Comparison of ENCODE assay signal across 29 cellular contexts in the genomic region with DNA sequence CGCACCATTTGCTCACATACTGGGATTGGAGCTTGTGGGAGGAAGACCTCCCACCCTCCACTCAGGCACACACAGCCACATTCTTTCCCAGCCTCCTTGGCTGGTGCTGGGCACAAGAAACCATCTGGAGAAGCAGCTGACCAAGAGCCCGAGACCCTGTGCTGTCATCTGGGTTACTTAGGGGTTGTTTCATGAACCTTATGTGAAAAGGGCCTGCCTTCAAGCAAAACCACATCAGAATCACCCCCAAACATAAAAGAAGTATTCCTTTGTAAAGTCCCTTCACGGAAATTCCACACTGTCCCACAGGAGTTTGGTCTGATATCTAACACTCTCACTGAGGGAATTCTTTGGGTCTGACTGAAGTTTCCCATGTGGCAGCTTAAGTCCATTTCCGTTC.
A peak's percentile ranks its signal among the peaks of the same experiment; 100 is the strongest.
DNase-seq lines count a peak whose midpoint lies in the region; ATAC-seq and TF ChIP-seq lines count a peak whose summit lies in the region.
"Had no signal": no experiment of that assay in that cellular context is flagged by ENCODE, and none has a peak within 500 bp of the region (broad histone marks: within the 10 kb centered on the region; RNA-seq: fewer than 3 reads in every experiment).

No MANE protein-coding gene starts in this region.

- ATAC-seq in activated CD8-positive, alpha-beta T cell treated with anti-CD3 and anti-CD28 coated beads, Interleukin-2, amount 10 ng/mL, durations not matched to agents 7 days and 5 days = no peak
- no peak for ATAC-seq in activated CD8-positive, alpha-beta T cell treated with anti-CD3 and anti-CD28 coated beads for 36 hours
- ATAC-seq: activated T-cell treated with anti-CD3 and anti-CD28 coated beads, Interleukin-2, amount 50 U/mL, for 72 hours; effector memory CD8-positive, alpha-beta T cell; gastrocnemius medialis; PC-3; psoas muscle had no signal

- WGBS in smooth muscle cell (ENCODE audit: low lambda C conversion rate) = 55% methylated on average over 4 of the region's 4 CpGs

- CTCF ChIA-PET in activated CD8-positive, alpha-beta T cell treated with anti-CD3 and anti-CD28 coated beads, Interleukin-2, amount 10 ng/mL, durations not matched to agents 7 days and 5 days (lab: Charles Lee) = interaction anchor here (1.1 kb wide), 1 partner anchor 22 kb away, joined by 3 read pairs; no protein-coding TSS in a partner anchor
- CTCF ChIA-PET in activated CD8-positive, alpha-beta T cell treated with anti-CD3 and anti-CD28 coated beads for 36 hours (lab: Charles Lee) = no interaction called here
- CTCF ChIA-PET in activated naive CD4-positive, alpha-beta T cell treated with anti-CD3 and anti-CD28 coated beads, Interleukin-2, amount 10 ng/mL, durations not matched to agents 7 days and 5 days (lab: Charles Lee) = no interaction called here

- H3F3A ChIP-seq in smooth muscle cell (ENCODE audit: low read depth) = no peaks in the 10 kb centered on the region

- no peak for TF ChIP-seq POLR2A in vagina (IDR thresholded peaks at IDR 0.05)

- H3K4me1 ChIP-seq in OCI-LY3 (ENCODE audit: low read length) = peaks cover 46% of the 10 kb centered on the region
- peaks cover 10% of the 10 kb centered on the region for H3K4me1 ChIP-seq in fibroblast of lung (ENCODE audit: control insufficient read depth, extremely low read depth, insufficient read depth, low read length)
- peaks cover 3% of the 10 kb centered on the region for H3K4me1 ChIP-seq in smooth muscle cell (ENCODE audit: low read depth)
- H3K4me1 ChIP-seq in vagina = peaks cover 20% of the 10 kb centered on the region
- H3K4me1 ChIP-seq: breast epithelium, colonic mucosa, testis had no signal

- H3K9me3 Mint-ChIP-seq in activated CD8-positive, alpha-beta T cell treated with anti-CD3 and anti-CD28 coated beads, Interleukin-2, amount 10 ng/mL, durations not matched to agents 7 days and 5 days (ENCODE audit: insufficient read depth) = no peaks in the 10 kb centered on the region
- no peaks in the 10 kb centered on the region for H3K9me3 Mint-ChIP-seq in activated CD8-positive, alpha-beta T cell treated with anti-CD3 and anti-CD28 coated beads for 36 hours
- no peaks in the 10 kb centered on the region for H3K9me3 Mint-ChIP-seq in activated naive CD4-positive, alpha-beta T cell treated with anti-CD3 and anti-CD28 coated beads, Interleukin-2, amount 10 ng/mL, durations not matched to agents 7 days and 5 days
- H3K9me3 Mint-ChIP-seq: activated T-cell treated with anti-CD3 and anti-CD28 coated beads, Interleukin-2, amount 50 U/mL, for 72 hours; effector memory CD8-positive, alpha-beta T cell; T-helper 2 cell treated with Interferon-gamma antibody and Interleukin-4, amounts not matched to agents 5 μg/mL and 100 μg/mL, for 36 hours had no signal

- POLR2A ChIA-PET in activated CD8-positive, alpha-beta T cell treated with anti-CD3 and anti-CD28 coated beads, Interleukin-2, amount 10 ng/mL, durations not matched to agents 7 days and 5 days (lab: Charles Lee) = interaction anchor here (1.8 kb wide), 1 partner anchor 10 kb away, joined by 5 read pairs; no protein-coding TSS in a partner anchor
- POLR2A ChIA-PET in activated CD8-positive, alpha-beta T cell treated with anti-CD3 and anti-CD28 coated beads for 36 hours (lab: Charles Lee) = no interaction called here

- 0 out of 2 replicates have a peak overlapping the region, but pooled peaks have one; percentile 43 for H2AFZ ChIP-seq in OCI-LY3 (ENCODE audit: low read depth, low read length)
- H2AFZ ChIP-seq in fibroblast of lung (ENCODE audit: low read length) = no peak overlapping the region
- no peak overlapping the region for H2AFZ ChIP-seq in smooth muscle cell (ENCODE audit: low read depth)

- H3K9ac ChIP-seq in OCI-LY3 (ENCODE audit: low read length) (no peak overlapping the region), fibroblast of lung (ENCODE audit: insufficient read depth, low read length) (no peak overlapping the region), smooth muscle cell (ENCODE audit: low read depth) (no peak overlapping the region)

- no peak for TF ChIP-seq CTCF in activated CD8-positive, alpha-beta T cell treated with anti-CD3 and anti-CD28 coated beads for 36 hours (IDR thresholded peaks at IDR 0.05)
- no peak for TF ChIP-seq CTCF in OCI-LY3 (IDR thresholded peaks at IDR 0.05; ENCODE audit: low read depth, low read length)
- no peak for TF ChIP-seq CTCF in fibroblast of lung (conservative IDR thresholded peaks at IDR 0.05 in 1 of 2, IDR thresholded peaks at IDR 0.05 in 1 of 2; ENCODE audit: low read depth in 1 of 2, low read length in 2 of 2)
- no peak for TF ChIP-seq CTCF in smooth muscle cell (IDR thresholded peaks at IDR 0.05; ENCODE audit: borderline replicate concordance, insufficient read depth, poor library complexity, severe bottlenecking)
- TF ChIP-seq CTCF in vagina (IDR thresholded peaks at IDR 0.05) = no peak

- H3K4me3 Mint-ChIP-seq in activated CD8-positive, alpha-beta T cell treated with anti-CD3 and anti-CD28 coated beads, Interleukin-2, amount 10 ng/mL, durations not matched to agents 7 days and 5 days = no peak overlapping the region
- H3K4me3 Mint-ChIP-seq in activated CD8-positive, alpha-beta T cell treated with anti-CD3 and anti-CD28 coated beads for 36 hours = no peak overlapping the region
- H3K4me3 Mint-ChIP-seq in activated naive CD4-positive, alpha-beta T cell treated with anti-CD3 and anti-CD28 coated beads, Interleukin-2, amount 10 ng/mL, durations not matched to agents 7 days and 5 days = no peak overlapping the region

- H3K27ac ChIP-seq in OCI-LY3 (ENCODE audit: low read length) (peak overlapping the region; percentile 80; the same call in 1 of the 2 replicates), fibroblast of lung (ENCODE audit: insufficient read depth, low read length) (peak overlapping the region; percentile 19), smooth muscle cell (ENCODE audit: low read depth) (peak overlapping the region; percentile 2), vagina (no peak overlapping the region)
- H3K27ac ChIP-seq: 22Rv1, breast epithelium, colonic mucosa, gastrocnemius medialis, psoas muscle, testis had no signal

- H3K4me2 ChIP-seq in OCI-LY3 (ENCODE audit: low read length) (peak overlapping the region; percentile 89), fibroblast of lung (ENCODE audit: extremely low read depth, insufficient read depth, low read length) (no peak overlapping the region), smooth muscle cell (no peak overlapping the region)

- H4K20me1 ChIP-seq in OCI-LY3 (ENCODE audit: insufficient read depth, low read length) = no peaks in the 10 kb centered on the region
- no peaks in the 10 kb centered on the region for H4K20me1 ChIP-seq in fibroblast of lung (ENCODE audit: control insufficient read depth, extremely low read depth, insufficient read depth, low read length)
- H4K20me1 ChIP-seq in smooth muscle cell (ENCODE audit: low read depth) = no peaks in the 10 kb centered on the region

- H3K36me3 Mint-ChIP-seq in activated CD8-positive, alpha-beta T cell treated with anti-CD3 and anti-CD28 coated beads, Interleukin-2, amount 10 ng/mL, durations not matched to agents 7 days and 5 days (ENCODE audit: low read depth) = no peaks in the 10 kb centered on the region
- H3K36me3 Mint-ChIP-seq in activated CD8-positive, alpha-beta T cell treated with anti-CD3 and anti-CD28 coated beads for 36 hours (ENCODE audit: low read depth) = no peaks in the 10 kb centered on the region
- no peaks in the 10 kb centered on the region for H3K36me3 Mint-ChIP-seq in activated naive CD4-positive, alpha-beta T cell treated with anti-CD3 and anti-CD28 coated beads, Interleukin-2, amount 10 ng/mL, durations not matched to agents 7 days and 5 days

- H3K36me3 ChIP-seq in OCI-LY3 (replicated peaks; ENCODE audit: low read depth, low read length) (no peaks in the 10 kb centered on the region), fibroblast of lung (ENCODE audit: control insufficient read depth, insufficient read depth, low read length) (no peaks in the 10 kb centered on the region), smooth muscle cell (ENCODE audit: low read depth) (no peaks in the 10 kb centered on the region), vagina (no peaks in the 10 kb centered on the region)
- H3K36me3 ChIP-seq: breast epithelium, colonic mucosa, gastrocnemius medialis had no signal

- H3K4me1 Mint-ChIP-seq in activated CD8-positive, alpha-beta T cell treated with anti-CD3 and anti-CD28 coated beads, Interleukin-2, amount 10 ng/mL, durations not matched to agents 7 days and 5 days (ENCODE audit: low read depth) = peaks cover 27% of the 10 kb centered on the region
- peaks cover 28% of the 10 kb centered on the region for H3K4me1 Mint-ChIP-seq in activated CD8-positive, alpha-beta T cell treated with anti-CD3 and anti-CD28 coated beads for 36 hours (ENCODE audit: low read depth)
- H3K4me1 Mint-ChIP-seq in activated naive CD4-positive, alpha-beta T cell treated with anti-CD3 and anti-CD28 coated beads, Interleukin-2, amount 10 ng/mL, durations not matched to agents 7 days and 5 days = peaks cover 28% of the 10 kb centered on the region

- H3K27ac Mint-ChIP-seq in activated CD8-positive, alpha-beta T cell treated with anti-CD3 and anti-CD28 coated beads, Interleukin-2, amount 10 ng/mL, durations not matched to agents 7 days and 5 days = peak overlapping the region; percentile 93
- H3K27ac Mint-ChIP-seq in activated CD8-positive, alpha-beta T cell treated with anti-CD3 and anti-CD28 coated beads for 36 hours = no peak overlapping the region
- no peak overlapping the region for H3K27ac Mint-ChIP-seq in activated naive CD4-positive, alpha-beta T cell treated with anti-CD3 and anti-CD28 coated beads, Interleukin-2, amount 10 ng/mL, durations not matched to agents 7 days and 5 days
- H3K27ac Mint-ChIP-seq: activated T-cell treated with anti-CD3 and anti-CD28 coated beads, Interleukin-2, amount 50 U/mL, for 72 hours had no signal

- H3K27me3 ChIP-seq in OCI-LY3 (ENCODE audit: low read depth, low read length) = no peaks in the 10 kb centered on the region
- H3K27me3 ChIP-seq in fibroblast of lung (ENCODE audit: control insufficient read depth, insufficient read depth, low read length) = no peaks in the 10 kb centered on the region
- H3K27me3 ChIP-seq in smooth muscle cell (ENCODE audit: low read depth) = no peaks in the 10 kb centered on the region
- H3K27me3 ChIP-seq in vagina = no peaks in the 10 kb centered on the region
- H3K27me3 ChIP-seq: breast epithelium, colonic mucosa, gastrocnemius medialis, testis had no signal

- H3K27me3 Mint-ChIP-seq in activated CD8-positive, alpha-beta T cell treated with anti-CD3 and anti-CD28 coated beads, Interleukin-2, amount 10 ng/mL, durations not matched to agents 7 days and 5 days (ENCODE audit: low read depth) = no peaks in the 10 kb centered on the region
- H3K27me3 Mint-ChIP-seq in activated CD8-positive, alpha-beta T cell treated with anti-CD3 and anti-CD28 coated beads for 36 hours = no peaks in the 10 kb centered on the region
- H3K27me3 Mint-ChIP-seq in activated naive CD4-positive, alpha-beta T cell treated with anti-CD3 and anti-CD28 coated beads, Interleukin-2, amount 10 ng/mL, durations not matched to agents 7 days and 5 days = peaks cover 5% of the 10 kb centered on the region
- H3K27me3 Mint-ChIP-seq: effector memory CD8-positive, alpha-beta T cell had no signal

- H3K9me3 ChIP-seq in OCI-LY3 (ENCODE audit: insufficient read depth, low read length) (peaks cover 7% of the 10 kb centered on the region; the same call in 1 of the 2 replicates), fibroblast of lung (ENCODE audit: control insufficient read depth, insufficient read depth, low read depth, low read length) (no peaks in the 10 kb centered on the region), smooth muscle cell (replicated peaks; ENCODE audit: low read depth) (no peaks in the 10 kb centered on the region), vagina (no peaks in the 10 kb centered on the region)
- H3K9me3 ChIP-seq: breast epithelium, colonic mucosa, gastrocnemius medialis, psoas muscle, testis had no signal

- H3K4me3 ChIP-seq in OCI-LY3 (ENCODE audit: low read length) (no peak overlapping the region), fibroblast of lung (replicated peaks in 1 of 4; ENCODE audit: control extremely low read depth in 1 of 4, insufficient read depth in 1 of 4, low read depth in 3 of 4, low read length in 4 of 4) (no peak overlapping the region), smooth muscle cell (no peak overlapping the region), vagina (no peak overlapping the region)
- H3K4me3 ChIP-seq: breast epithelium, colonic mucosa, gastrocnemius medialis, psoas muscle, testis had no signal

- DNase-seq in activated CD8-positive, alpha-beta T cell treated with anti-CD3 and anti-CD28 coated beads, Interleukin-2, amount 10 ng/mL, durations not matched to agents 7 days and 5 days = no peak
- DNase-seq in activated CD8-positive, alpha-beta T cell treated with anti-CD3 and anti-CD28 coated beads for 36 hours = no peak
- DNase-seq in fibroblast of lung (ENCODE audit: low read depth in 2 of 2) = peak in 1 of 2 donors; percentile 61
- DNase-seq in smooth muscle cell (lab: John Stamatoyannopoulos, UW; ENCODE audit: unreplicated experiment) = no peak
- DNase-seq in activated naive CD4-positive, alpha-beta T cell treated with anti-CD3 and anti-CD28 coated beads, Interleukin-2, amount 10 ng/mL, durations not matched to agents 7 days and 5 days = no peak
- DNase-seq in vagina (ENCODE audit: extremely low spot score in 2 of 2) = no peak
- DNase-seq in GOT3 (lab: John Stamatoyannopoulos, UW) = no peak
- DNase-seq: activated CD4-positive, alpha-beta T cell treated with anti-CD3 and anti-CD28 coated beads, Interleukin-2, amount 50 U/mL, for 1 hour; activated naive CD4-positive, alpha-beta T cell treated with anti-CD3 and anti-CD28 coated beads, Interleukin-2, amount 50 U/mL, for 16 hours; activated T-cell treated with anti-CD3 and anti-CD28 coated beads, Interleukin-2, amount 50 U/mL, for 72 hours; colonic mucosa; effector memory CD8-positive, alpha-beta T cell; gastrocnemius medialis; hypothalamus; KBM-7; mesendoderm; NCI-H1436; NCI-H2107; NCI-H446; nucleus accumbens; PC-3; psoas muscle; Right ventricle myocardium superior; stimulated activated naive CD4-positive, alpha-beta T cell treated with Interleukin-2 at 50 U/mL for 16 hours; testis had no signal

- intact Hi-C loops in activated CD8-positive, alpha-beta T cell treated with anti-CD3 and anti-CD28 coated beads for 36 hours (cut with micrococcal nuclease) = no loop called here
- intact Hi-C loops in vagina (cut with DNase I) = no loop called here

- no peaks in the 10 kb centered on the region for H3K79me2 ChIP-seq in OCI-LY3 (ENCODE audit: low read length)
- no peaks in the 10 kb centered on the region for H3K79me2 ChIP-seq in fibroblast of lung (ENCODE audit: control insufficient read depth, insufficient read depth, low read length)
- H3K79me2 ChIP-seq in smooth muscle cell (ENCODE audit: low read depth) = no peaks in the 10 kb centered on the region
